Comparison of ENCODE assay signal across 20 cellular contexts in genomic region chr14:27721760-27722159, GRCh38.
DNase-seq lines count a peak whose midpoint lies in the region; ATAC-seq, FAIRE-seq and TF ChIP-seq lines count a peak whose summit lies in the region.
"Had no signal": no experiment of that assay in that cellular context is flagged by ENCODE, and none has a peak within 500 bp of the region (broad histone marks: within the 10 kb centered on the region; RNA-seq: fewer than 3 reads in every experiment).

No MANE protein-coding gene starts in this region.

- no peak overlapping the region for H3K14ac ChIP-seq in IMR-90 (replicated peaks; ENCODE audit: low read depth, low read length)

- no peak overlapping the region for H2AK5ac ChIP-seq in IMR-90 (ENCODE audit: low read depth, low read length)

- H3K18ac ChIP-seq in IMR-90 (ENCODE audit: low read depth, low read length) = no peak overlapping the region

- H4K20me1 ChIP-seq in HepG2 (ENCODE audit: insufficient read depth, low read length) (no peaks in the 10 kb centered on the region), IMR-90 (ENCODE audit: insufficient read depth, low read length) (no peaks in the 10 kb centered on the region), K562 (replicated peaks; ENCODE audit: control insufficient read depth, insufficient read depth, low read length) (no peaks in the 10 kb centered on the region)
- H4K20me1 ChIP-seq: BLaER1 treated with 17β-estradiol and CSF1 and Interleukin-3, amounts not matched to agents 10 nM and 100 nM had no signal

- DNase-seq in HepG2 (ENCODE audit: low spot score) = no peak
- DNase-seq in right lobe of liver = no peak
- DNase-seq in IMR-90 = no peak
- DNase-seq in K562 (ENCODE audit: extremely low read depth in 1 of 4, low spot score in 3 of 4) = no peak
- DNase-seq in SJCRH30 = no peak
- DNase-seq in H7 = no peak
- DNase-seq in uterus = no peak
- DNase-seq: 8988T; AML-193; Caco-2; Calu3; CD4-positive, alpha-beta T cell; CD8-positive, alpha-beta T cell; DMS79 treated with DMSO at 0.1 percent for 48 hours; GF-D8 had no signal

- TF ChIP-seq CTCF in HepG2 (CRISPR knock-in tag; IDR thresholded peaks at IDR 0.05) = no peak
- no peak for TF ChIP-seq CTCF in right lobe of liver (IDR thresholded peaks at IDR 0.05)
- no peak for TF ChIP-seq CTCF in IMR-90 (conservative IDR thresholded peaks at IDR 0.05; ENCODE audit: low read depth, low read length)
- no peak for TF ChIP-seq CTCF in K562 (IDR thresholded peaks at IDR 0.05 in 2 of 3, conservative IDR thresholded peaks at IDR 0.05 in 1 of 3; ENCODE audit: insufficient read depth in 2 of 3, low read depth in 1 of 3, low read length in 3 of 3)
- TF ChIP-seq CTCF in uterus (IDR thresholded peaks at IDR 0.05) = no peak

- no peak for ATAC-seq in HepG2
- ATAC-seq in right lobe of liver = no peak
- no peak for ATAC-seq in IMR-90 (ENCODE audit: low read depth)
- no peak for ATAC-seq in K562
- ATAC-seq: CD8-positive, alpha-beta T cell had no signal

- no peaks in the 10 kb centered on the region for H3K79me1 ChIP-seq in IMR-90 (ENCODE audit: low read depth in 1 of 2, low read length in 2 of 2)

- no peak overlapping the region for H2AFZ ChIP-seq in HepG2 (ENCODE audit: low read length)
- H2AFZ ChIP-seq in IMR-90 (replicated peaks; ENCODE audit: low read length, poor library complexity) = no peak overlapping the region
- no peak overlapping the region for H2AFZ ChIP-seq in K562 (ENCODE audit: low read depth, low read length)

- H3K36me3 ChIP-seq in HepG2 (replicated peaks in 1 of 2; ENCODE audit: control insufficient read depth in 1 of 2, insufficient read depth in 2 of 2, low read length in 2 of 2) (no peaks in the 10 kb centered on the region), right lobe of liver (no peaks in the 10 kb centered on the region), IMR-90 (ENCODE audit: control insufficient read depth, insufficient read depth, low read length) (no peaks in the 10 kb centered on the region), K562 (ENCODE audit: control insufficient read depth, insufficient read depth, low read length) (no peaks in the 10 kb centered on the region), SJCRH30 (no peaks in the 10 kb centered on the region), H7 (replicated peaks; ENCODE audit: control insufficient read depth, insufficient read depth, low read length) (no peaks in the 10 kb centered on the region), uterus (no peaks in the 10 kb centered on the region)
- H3K36me3 ChIP-seq: BLaER1 treated with 17β-estradiol and CSF1 and Interleukin-3, amounts not matched to agents 10 nM and 100 nM had no signal

- no peak overlapping the region for H2BK120ac ChIP-seq in IMR-90 (ENCODE audit: low read depth, low read length)

- TF ChIP-seq RAD21 in HepG2 (CRISPR knock-in tag; IDR thresholded peaks at IDR 0.05) (no peak), IMR-90 (IDR thresholded peaks at IDR 0.05; ENCODE audit: low read length) (no peak), K562 (CRISPR knock-in tag; conservative IDR thresholded peaks at IDR 0.05 in 1 of 2, IDR thresholded peaks at IDR 0.05 in 1 of 2) (no peak)

- H3K9ac ChIP-seq in HepG2 (ENCODE audit: insufficient read depth, low read depth, low read length) (no peak overlapping the region), IMR-90 (ENCODE audit: low read depth, low read length) (no peak overlapping the region), K562 (ENCODE audit: insufficient read depth in 1 of 2, low read depth in 2 of 2, low read length in 2 of 2) (no peak overlapping the region)
- H3K9ac ChIP-seq: BLaER1 treated with 17β-estradiol and CSF1 and Interleukin-3, amounts not matched to agents 10 nM and 100 nM had no signal

- H4K91ac ChIP-seq in IMR-90 (ENCODE audit: insufficient read depth, low read depth, low read length) = no peak overlapping the region

- no peak overlapping the region for H3K56ac ChIP-seq in IMR-90 (ENCODE audit: extremely low read depth, insufficient read depth, low read length)

- TF ChIP-seq EP300 in HepG2 (IDR thresholded peaks at IDR 0.05; ENCODE audit: low read depth in 2 of 2, low read length in 2 of 2) (no peak), HepG2 (CRISPR knock-in tag; IDR thresholded peaks at IDR 0.05; ENCODE audit: borderline replicate concordance) (no peak), K562 (IDR thresholded peaks at IDR 0.05; ENCODE audit: low read length) (no peak)

- no peak overlapping the region for H2BK15ac ChIP-seq in IMR-90 (ENCODE audit: low read depth, low read length)

- no peak overlapping the region for H3K4ac ChIP-seq in IMR-90 (ENCODE audit: low read depth, low read length)

- intact Hi-C loops in HepG2 (cut with micrococcal nuclease; ENCODE audit: unreplicated experiment) = no loop called here
- intact Hi-C loops in right lobe of liver (cut with DNase I) = no loop called here
- intact Hi-C loops in IMR-90 (cut with micrococcal nuclease) = no loop called here
- intact Hi-C loops in K562 (cut with micrococcal nuclease) = no loop called here
- intact Hi-C loops in uterus (cut with DNase I; ENCODE audit: low total_unique reads) = no loop called here

- BruUV-seq in HepG2 (replicated peaks; lab: Mats Ljungman, UMichigan) = no TSS peak
- no TSS peak for BruUV-seq in IMR-90 (replicated peaks; lab: Mats Ljungman, UMichigan)
- no TSS peak for BruUV-seq in K562 (replicated peaks; lab: Mats Ljungman, UMichigan)

- no peak for TF ChIP-seq POLR2A in HepG2 (IDR thresholded peaks at IDR 0.05; ENCODE audit: insufficient read depth in 1 of 2, low read depth in 2 of 2, low read length in 2 of 2)
- no peak for TF ChIP-seq POLR2A in right lobe of liver (IDR thresholded peaks at IDR 0.05)
- no peak for TF ChIP-seq POLR2A in IMR-90 (IDR thresholded peaks at IDR 0.05; ENCODE audit: low read depth, low read length)
- no peak for TF ChIP-seq POLR2A in K562 (conservative IDR thresholded peaks at IDR 0.05)
- TF ChIP-seq POLR2A in uterus (IDR thresholded peaks at IDR 0.05) = no peak

- H3K4me2 ChIP-seq in HepG2 (ENCODE audit: low read depth, low read length) (no peak overlapping the region), IMR-90 (ENCODE audit: low read depth, low read length) (no peak overlapping the region), K562 (ENCODE audit: insufficient read depth, low read length) (no peak overlapping the region)
- H3K4me2 ChIP-seq: BLaER1 treated with 17β-estradiol and CSF1 and Interleukin-3, amounts not matched to agents 10 nM and 100 nM had no signal

- dilution Hi-C loops in IMR-90 (cut with HindIII; ENCODE audit: low sequenced_read_pairs, unreplicated experiment) = no loop called here

- H3K4me1 ChIP-seq in HepG2 (ENCODE audit: insufficient read depth, low read length) = no peaks in the 10 kb centered on the region
- H3K4me1 ChIP-seq in right lobe of liver = no peaks in the 10 kb centered on the region
- H3K4me1 ChIP-seq in IMR-90 (ENCODE audit: control insufficient read depth, insufficient read depth, low read length) = no peaks in the 10 kb centered on the region
- H3K4me1 ChIP-seq in K562 (replicated peaks in 1 of 2; ENCODE audit: control insufficient read depth in 2 of 2, insufficient read depth in 2 of 2, low read length in 2 of 2) = no peaks in the 10 kb centered on the region
- H3K4me1 ChIP-seq in SJCRH30 = no peaks in the 10 kb centered on the region
- no peaks in the 10 kb centered on the region for H3K4me1 ChIP-seq in uterus
- H3K4me1 ChIP-seq: BLaER1 treated with 17β-estradiol and CSF1 and Interleukin-3, amounts not matched to agents 10 nM and 100 nM; Caco-2 had no signal

- POLR2A ChIA-PET in HepG2 (lab: Yijun Ruan, JAX) (no interaction called here), IMR-90 (lab: Charles Lee; ENCODE audit: unreplicated experiment) (no interaction called here), K562 (lab: Yijun Ruan, JAX) (no interaction called here)

- CTCF ChIA-PET in HepG2 (lab: Yijun Ruan, JAX; ENCODE audit: low intra/inter-chr PET ratio, low total read pairs) = no interaction called here
- CTCF ChIA-PET in IMR-90 (lab: Yijun Ruan, JAX) = no interaction called here
- CTCF ChIA-PET in K562 (lab: Yijun Ruan, JAX; ENCODE audit: low intra/inter-chr PET ratio) = no interaction called here

- H4K5ac ChIP-seq in IMR-90 (ENCODE audit: low read depth, low read length) = no peak overlapping the region

- no peak overlapping the region for H2AK9ac ChIP-seq in IMR-90 (replicated peaks; ENCODE audit: low read depth, low read length, poor library complexity)

- no peak overlapping the region for H3K4me3 ChIP-seq in HepG2 (replicated peaks in 1 of 3; ENCODE audit: insufficient read depth in 1 of 3, low read depth in 2 of 3, low read length in 3 of 3)
- H3K4me3 ChIP-seq in right lobe of liver = no peak overlapping the region
- no peak overlapping the region for H3K4me3 ChIP-seq in IMR-90 (ENCODE audit: insufficient read depth, low read depth, low read length)
- H3K4me3 ChIP-seq in K562 = no peak overlapping the region
- H3K4me3 ChIP-seq in SJCRH30 = no peak overlapping the region
- H3K4me3 ChIP-seq in H7 (ENCODE audit: insufficient read depth, low read depth, low read length) = no peak overlapping the region
- H3K4me3 ChIP-seq in uterus = no peak overlapping the region
- H3K4me3 ChIP-seq: BLaER1 treated with 17β-estradiol and CSF1 and Interleukin-3, amounts not matched to agents 10 nM and 100 nM had no signal

- no peak overlapping the region for H3K27ac ChIP-seq in HepG2 (ENCODE audit: extremely low read length, insufficient read depth, low read length)
- H3K27ac ChIP-seq in right lobe of liver = no peak overlapping the region
- H3K27ac ChIP-seq in IMR-90 (ENCODE audit: insufficient read depth, low read length) = no peak overlapping the region
- H3K27ac ChIP-seq in K562 (ENCODE audit: extremely low read depth, low read depth, low read length) = no peak overlapping the region
- H3K27ac ChIP-seq in SJCRH30 = no peak overlapping the region
- H3K27ac ChIP-seq in uterus = no peak overlapping the region
- H3K27ac ChIP-seq: BLaER1 treated with 17β-estradiol and CSF1 and Interleukin-3, amounts not matched to agents 10 nM and 100 nM; C4-2B had no signal

- H3K27me3 ChIP-seq in HepG2 (ENCODE audit: control insufficient read depth in 1 of 2, insufficient read depth in 2 of 2, low read length in 2 of 2) = no peaks in the 10 kb centered on the region
- H3K27me3 ChIP-seq in right lobe of liver = no peaks in the 10 kb centered on the region
- no peaks in the 10 kb centered on the region for H3K27me3 ChIP-seq in IMR-90 (ENCODE audit: control insufficient read depth, insufficient read depth, low read length)
- no peaks in the 10 kb centered on the region for H3K27me3 ChIP-seq in K562 (ENCODE audit: control insufficient read depth in 2 of 2, insufficient read depth in 2 of 2, low read length in 2 of 2)
- H3K27me3 ChIP-seq in SJCRH30 = 0 out of 2 replicates have a peak, but pooled peaks cover 5% of the 10 kb centered on the region
- H3K27me3 ChIP-seq in H7 (ENCODE audit: control insufficient read depth, insufficient read depth, low read length) = no peaks in the 10 kb centered on the region
- H3K27me3 ChIP-seq in uterus = no peaks in the 10 kb centered on the region
- H3K27me3 ChIP-seq: BLaER1 treated with 17β-estradiol and CSF1 and Interleukin-3, amounts not matched to agents 10 nM and 100 nM had no signal

- no peak overlapping the region for H4K8ac ChIP-seq in IMR-90 (ENCODE audit: low read depth in 2 of 2, low read length in 2 of 2)

- no peak for FAIRE-seq in HepG2 (lab: Jason Lieb, UNC)
- FAIRE-seq in K562 (lab: Jason Lieb, UNC) = no peak
- FAIRE-seq: G401.6, GM12891, GM19239 had no signal

- no peak overlapping the region for H2BK20ac ChIP-seq in IMR-90 (ENCODE audit: low read depth, low read length)

- H3K9me3 ChIP-seq in HepG2 (ENCODE audit: low read length) (peaks cover 95% of the 10 kb centered on the region), right lobe of liver (no peaks in the 10 kb centered on the region), IMR-90 (ENCODE audit: control insufficient read depth, insufficient read depth, low read length) (peaks cover 2% of the 10 kb centered on the region; the same call in 1 of the 2 replicates), K562 (replicated peaks; ENCODE audit: control insufficient read depth, insufficient read depth, low read depth, low read length) (no peaks in the 10 kb centered on the region), SJCRH30 (replicated peaks) (no peaks in the 10 kb centered on the region), uterus (no peaks in the 10 kb centered on the region)
- H3K9me3 ChIP-seq: Caco-2 had no signal

- in situ Hi-C loops in HepG2 (cut with HindIII; ENCODE audit: extremely low pct_ligation_motif_present, low pct_unique_long_range_greater_than_20kb) (no loop called here), IMR-90 (cut with MboI; ENCODE audit: low sequenced_read_pairs) (no loop called here), K562 (cut with MboI) (no loop called here)

- no peak overlapping the region for H2BK5ac ChIP-seq in IMR-90 (ENCODE audit: low read depth, low read length, poor library complexity, severe bottlenecking)

- H3K79me2 ChIP-seq in HepG2 (ENCODE audit: insufficient read depth, low read length) (no peaks in the 10 kb centered on the region), K562 (ENCODE audit: control insufficient read depth, insufficient read depth, low read length) (no peaks in the 10 kb centered on the region)

- H3K9me1 ChIP-seq in IMR-90 (ENCODE audit: insufficient read depth, low read length) (no peaks in the 10 kb centered on the region), K562 (ENCODE audit: control insufficient read depth, insufficient read depth, low read length) (no peaks in the 10 kb centered on the region)

- H3K23ac ChIP-seq in IMR-90 (ENCODE audit: low read depth, low read length) = no peak overlapping the region

Comparison
In these comparisons a context has a peak if more than half of its experiments do, and no peak if none do; other contexts are left out.
1. Of the 241 proteins assayed by ChIP-seq in both HepG2 and K562: peak only in HepG2: MAFF and MAFK; only in K562: none; in both: none; in neither: 239.